8 cellular contexts compared by ENCODE assay signal in the genomic region with DNA sequence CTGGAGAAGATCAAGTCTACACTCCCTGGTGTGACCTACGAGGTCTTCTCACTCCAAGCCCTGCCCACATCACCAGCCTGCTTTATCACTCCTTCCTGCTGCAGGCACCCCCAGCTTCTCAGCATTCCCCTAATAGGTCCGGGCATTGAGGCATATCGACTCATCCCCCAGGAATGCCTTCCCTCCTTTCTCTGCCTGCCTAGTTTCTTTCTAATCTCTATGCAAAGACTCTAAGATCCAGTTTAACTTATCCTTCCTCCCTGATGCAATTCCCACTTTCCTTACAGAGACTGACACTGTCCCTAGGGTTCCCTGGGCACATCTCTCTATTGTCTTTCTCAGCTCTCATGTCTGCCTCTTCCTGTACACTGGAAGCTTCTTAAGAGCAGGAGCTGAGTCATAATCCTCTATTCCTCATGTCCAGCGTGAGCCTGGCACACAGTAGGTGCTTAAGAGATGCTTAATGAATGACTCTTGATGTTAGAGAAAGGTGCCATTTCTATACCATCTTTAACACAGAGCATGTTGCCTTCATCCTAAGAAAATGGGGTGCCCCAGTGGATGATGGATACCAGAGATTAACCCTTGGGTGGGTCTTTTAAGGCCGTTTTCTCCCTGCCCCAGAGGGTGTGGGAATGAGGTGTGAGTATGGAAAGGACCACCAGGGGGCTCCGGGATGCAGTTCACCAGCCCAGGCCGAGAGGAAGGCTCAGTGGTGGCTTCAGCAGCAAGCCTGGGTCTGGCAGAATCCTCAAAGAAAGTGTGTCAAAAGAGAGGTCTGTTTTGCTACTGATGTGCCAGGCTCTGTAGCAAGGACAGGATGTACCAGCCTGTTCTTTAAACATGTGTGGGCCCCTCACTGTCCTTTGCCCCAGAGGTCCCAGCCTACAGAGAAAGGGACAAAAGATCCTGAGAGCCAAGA. TPM values are rescaled to one million over a fixed set of nuclear protein-coding genes. Genes with fewer than 3 reads are reported as not detected.
DNase-seq lines count a peak whose midpoint lies in the region; ATAC-seq, FAIRE-seq and TF ChIP-seq lines count a peak whose summit lies in the region.

No MANE protein-coding gene starts in this region.

- TF ChIP-seq CTCF in Panc1 (IDR thresholded peaks at IDR 0.05) (peak; percentile 86), kidney (IDR thresholded peaks at IDR 0.05; ENCODE audit: borderline replicate concordance, extremely low read depth, insufficient read depth) (peak; percentile 48)

- H3K4me3 ChIP-seq in Panc1 (ENCODE audit: low read depth in 2 of 2, low read length in 2 of 2) (no peak overlapping the region), kidney (ENCODE audit: low read length in 2 of 2) (no peak overlapping the region)

- in situ Hi-C loops in Panc1 (cut with HindIII; ENCODE audit: low pct_unique_long_range_greater_than_20kb, low sequenced_read_pairs) = no loop called here
- in situ Hi-C loops in T47D (cut with HindIII; ENCODE audit: low pct_unique_long_range_greater_than_20kb, low sequenced_read_pairs) = no loop called here

- H3K27ac ChIP-seq in Panc1 (ENCODE audit: low read length) (peak overlapping the region; percentile 20; the same call in 1 of the 2 replicates), kidney (ENCODE audit: low read depth in 2 of 2, low read length in 2 of 2) (no peak overlapping the region)

- peak; percentile 92 for FAIRE-seq in HTR-8/SVneo (lab: Jason Lieb, UNC)
- no peak for FAIRE-seq in kidney (lab: Jason Lieb, UNC)

- CTCF ChIA-PET in Panc1 (lab: Charles Lee) = no interaction called here

- peak; percentile 41 to 80 for DNase-seq in NCI-H446 (lab: John Stamatoyannopoulos, UW)
- DNase-seq in NCI-H446 treated with DMSO at 0.1 percent for 48 hours (lab: John Stamatoyannopoulos, UW) = no peak
- peak; percentile 75 for DNase-seq in HTR-8/SVneo (ENCODE audit: insufficient read length, low spot score)
- no peak for DNase-seq in Panc1 (ENCODE audit: low read depth, low spot score)
- DNase-seq in T47D (ENCODE audit: low read depth in 1 of 2, low spot score in 1 of 2) = peak; percentile 7 to 52
- peak; percentile 79 for DNase-seq in kidney
- peak; percentile 30 to 61 for DNase-seq in stimulated activated CD4-positive, alpha-beta T cell treated with anti-CD3 and anti-CD28 coated beads, Interleukin-2, amount 100 ng/mL, for 24 hours

- H3K36me3 ChIP-seq in Panc1 (ENCODE audit: control insufficient read depth, insufficient read depth, low read length) (no peaks in the 10 kb centered on the region), kidney (ENCODE audit: control insufficient read depth in 1 of 2, insufficient read depth in 2 of 2, low read length in 2 of 2) (no peaks in the 10 kb centered on the region)

- peak; percentile 95 for ATAC-seq in Panc1
- ATAC-seq in GM21515 (IDR thresholded peaks at IDR 0.05; ENCODE audit: unreplicated experiment) = no peak

- intact Hi-C loops in Panc1 (cut with micrococcal nuclease; ENCODE audit: unreplicated experiment) = loop anchor here (10.0 kb wide), 2 partner anchors 263 to 483 kb away; a partner anchor contains a TSS
- intact Hi-C loops in kidney (cut with DNase I) = no loop called here

- BruUV-seq in Panc1 (replicated peaks; lab: Mats Ljungman, UMichigan) = no TSS peak

- no peaks in the 10 kb centered on the region for H3K27me3 ChIP-seq in Panc1 (ENCODE audit: control insufficient read depth, insufficient read depth, low read length)

- peaks cover 10% of the 10 kb centered on the region for H3K4me1 ChIP-seq in Panc1 (ENCODE audit: control insufficient read depth, insufficient read depth, low read length)
- peaks cover 6 to 11% of the 10 kb centered on the region in 2 donors for H3K4me1 ChIP-seq in kidney (ENCODE audit: control insufficient read depth in 1 of 2, insufficient read depth in 1 of 2, low read depth in 1 of 2, low read length in 2 of 2)

- H3K9ac ChIP-seq in kidney (ENCODE audit: low read length in 2 of 2) = no peak overlapping the region

- no peaks in the 10 kb centered on the region for H3K9me3 ChIP-seq in Panc1 (ENCODE audit: control insufficient read depth, insufficient read depth, low read depth, low read length)
- H3K9me3 ChIP-seq in kidney (ENCODE audit: control insufficient read depth in 1 of 2, low read length in 2 of 2) = no peaks in the 10 kb centered on the region

- POLR2A ChIA-PET in Panc1 (lab: Charles Lee) = no interaction called here

RNA-seq across cellular contexts. Expression of a gene that starts 34.7 kb away (rescaled TPM):
- total RNA-seq in Panc1 (2021; ENCODE audit: unreplicated experiment) (29.1 TPM), kidney (80.3 TPM)
- polyA plus RNA-seq in Panc1 (2012; ENCODE audit: insufficient read length) = 47.5 TPM
- polyA plus RNA-seq in kidney (ENCODE audit: insufficient read depth, low read depth, low replicate concordance) = 25.1 TPM

Comparison
In these comparisons a context has a peak if more than half of its experiments do, and no peak if none do; other contexts are left out.
1. DNase-seq: peak in NCI-H446 (2 of 2), HTR-8/SVneo (single experiment), T47D (2 of 2), kidney (single experiment) and stimulated activated CD4-positive, alpha-beta T cell treated with anti-CD3 and anti-CD28 coated beads, Interleukin-2, amount 100 ng/mL, for 24 hours (2 of 2); none in NCI-H446 treated with DMSO at 0.1 percent for 48 hours (single experiment) and Panc1 (single experiment).